In the genomic region with DNA sequence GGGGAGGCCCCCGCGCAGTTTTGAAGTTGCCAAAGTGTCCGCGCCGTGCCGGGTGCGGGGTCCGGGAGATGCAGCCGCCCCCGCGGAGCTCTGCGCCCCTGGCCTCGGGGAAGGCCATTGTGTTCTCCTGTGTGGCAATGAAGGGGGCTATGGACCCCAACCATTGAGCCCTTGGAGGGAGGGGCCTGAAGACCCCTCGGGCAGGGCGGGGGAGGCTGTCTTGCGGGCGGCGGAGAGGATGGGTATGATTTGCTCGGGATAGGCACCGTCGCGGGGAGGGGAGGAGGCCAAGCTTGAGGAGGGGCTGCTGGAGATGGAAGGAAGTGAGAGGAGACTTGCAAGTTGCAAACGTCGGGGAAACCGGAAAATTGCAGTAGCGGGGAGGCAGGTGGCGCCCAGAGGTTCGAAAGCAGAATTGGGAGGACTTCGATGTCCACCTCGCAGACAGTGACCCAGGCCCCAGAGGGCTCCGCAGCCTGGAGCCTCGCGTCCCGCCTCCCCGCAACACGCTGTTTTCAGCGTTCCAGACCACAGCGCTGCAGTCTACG, we compare ENCODE assay signal across 11 cellular contexts. TPM values are rescaled to one million over a fixed set of nuclear protein-coding genes. Genes with fewer than 3 reads are reported as not detected.
DNase-seq lines count a peak whose midpoint lies in the region; ATAC-seq and TF ChIP-seq lines count a peak whose summit lies in the region.
"Had no signal": no experiment of that assay in that cellular context is flagged by ENCODE, and none has a peak within 500 bp of the region (broad histone marks: within the 10 kb centered on the region; RNA-seq: fewer than 3 reads in every experiment).

No MANE protein-coding gene starts in this region.

- 6% methylated on average over 39 of the region's 39 CpGs for WGBS in urinary bladder

- peak overlapping the region; percentile 33 for H3K4me3 ChIP-seq in cardiac muscle cell
- peak overlapping the region in 1 of 2 donors; percentile 13 for H3K4me3 ChIP-seq in right atrium auricular region
- peak overlapping the region; percentile 13 for H3K4me3 ChIP-seq in mononuclear cell (ENCODE audit: low read length)
- H3K4me3 ChIP-seq in urinary bladder (ENCODE audit: low read depth, low read length), result peak overlapping the region; percentile 28
- H3K4me3 ChIP-seq: GM12878 had no signal

- H3K27ac ChIP-seq in cardiac muscle cell, result no peak overlapping the region
- no peak overlapping the region for H3K27ac ChIP-seq in right atrium auricular region
- H3K27ac ChIP-seq in urinary bladder (ENCODE audit: low read depth), result no peak overlapping the region

- TF ChIP-seq CTCF in cardiac muscle cell (IDR thresholded peaks at IDR 0.05; ENCODE audit: low read depth, low read length), result no peak
- no peak for TF ChIP-seq CTCF in right atrium auricular region (IDR thresholded peaks at IDR 0.05)
- TF ChIP-seq CTCF in chondrocyte (IDR thresholded peaks at IDR 0.05), result no peak

- H3K36me3 Mint-ChIP-seq in chondrocyte (ENCODE audit: low read depth), result peaks cover 2% of the 10 kb centered on the region

- no peak for DNase-seq in cardiac muscle cell (ENCODE audit: low read depth in 1 of 2, low spot score in 1 of 2)
- DNase-seq in right atrium auricular region (ENCODE audit: low spot score), result no peak
- DNase-seq in chondrocyte (ENCODE audit: low spot score), result peak; percentile 72
- DNase-seq in SK-N-DZ (ENCODE audit: low spot score), result no peak
- DNase-seq: cerebellar nuclear complex; stimulated activated CD4-positive, alpha-beta T cell treated with anti-CD3 and anti-CD28 coated beads, Interleukin-1b, Interleukin-23, amount 100 ng/mL, for 48 hours had no signal

- ATAC-seq in GM21528 (IDR thresholded peaks at IDR 0.05; ENCODE audit: low FRiP score, unreplicated experiment), result no peak
- ATAC-seq in GM19467 (IDR thresholded peaks at IDR 0.05; ENCODE audit: unreplicated experiment), result no peak
- ATAC-seq: GM12878 had no signal

- H3K9me3 ChIP-seq in cardiac muscle cell (ENCODE audit: low read depth), result no peaks in the 10 kb centered on the region
- H3K9me3 ChIP-seq in right atrium auricular region, result no peaks in the 10 kb centered on the region
- H3K9me3 ChIP-seq in mononuclear cell (ENCODE audit: low read depth, low read length), result no peaks in the 10 kb centered on the region

- H3K27ac Mint-ChIP-seq in chondrocyte (ENCODE audit: unreplicated experiment), result no peak overlapping the region

- H3K4me1 ChIP-seq in cardiac muscle cell (ENCODE audit: low read depth) (peaks cover 10% of the 10 kb centered on the region), right atrium auricular region (peaks cover 0 to 15% of the 10 kb centered on the region in 2 donors), mononuclear cell (ENCODE audit: insufficient read depth, low read length) (peaks cover 78% of the 10 kb centered on the region), urinary bladder (ENCODE audit: insufficient read depth) (peaks cover 2% of the 10 kb centered on the region)

- H3K27me3 Mint-ChIP-seq in chondrocyte (ENCODE audit: low read depth), result peaks cover 67% of the 10 kb centered on the region

- peaks cover 35% of the 10 kb centered on the region for H3K27me3 ChIP-seq in cardiac muscle cell
- H3K27me3 ChIP-seq in right atrium auricular region, result peaks cover 4 to 20% of the 10 kb centered on the region in 2 donors
- H3K27me3 ChIP-seq in mononuclear cell (ENCODE audit: insufficient read depth, low read length), result peaks cover 12% of the 10 kb centered on the region

- peak overlapping the region; percentile 44 for H3K4me3 Mint-ChIP-seq in chondrocyte (ENCODE audit: unreplicated experiment)

- H3K36me3 ChIP-seq in cardiac muscle cell (no peaks in the 10 kb centered on the region), right atrium auricular region (no peaks in the 10 kb centered on the region), urinary bladder (ENCODE audit: insufficient read depth) (no peaks in the 10 kb centered on the region)

- peaks cover 16% of the 10 kb centered on the region for H3K4me1 Mint-ChIP-seq in chondrocyte (ENCODE audit: low read depth)

- H3K9me3 Mint-ChIP-seq in chondrocyte (ENCODE audit: low read depth), result no peaks in the 10 kb centered on the region

RNA-seq across cellular contexts. Expression of a gene that starts 25.4 kb away (rescaled TPM):
- total RNA-seq in cardiac muscle cell (1.7 and 2.8 TPM in 2 replicates), right atrium auricular region (under 1 TPM; 0.19 to 0.43 TPM), chondrocyte (0.10 to 0.23 TPM (median 0.17 TPM) in 3 replicates), mononuclear cell (101 TPM), urinary bladder (1.3 TPM)
- polyA plus RNA-seq in cardiac muscle cell (0.04 and 0.57 TPM in 2 replicates), urinary bladder (0.27 TPM)
- 3.2 and 3.6 TPM in 2 replicates for polyA plus RNA-seq in SK-N-DZ (2014; cell fraction: cytosol; rRNA removed)
- 2.2 and 3.2 TPM in 2 replicates for polyA plus RNA-seq in SK-N-DZ (2014; cell fraction: nucleus; rRNA removed)

Comparison
In these comparisons a context has a peak if more than half of its experiments do, and no peak if none do; other contexts are left out.
1. RNA of a gene that starts 25.4 kb away (total RNA-seq): 101 TPM in mononuclear cell (single experiment); 1.7 to 2.8 TPM in cardiac muscle cell, 1.3 TPM in urinary bladder (single experiment), 0.19 to 0.43 TPM in right atrium auricular region and 0.10 to 0.23 TPM in chondrocyte; every median in the first group is over 10 times any median in the second.